7 cellular contexts compared by ENCODE assay signal in genomic region chr9:111676116-111676515, GRCh38.
"Had no signal": no experiment of that assay in that cellular context is flagged by ENCODE, and none has a peak within 500 bp of the region (broad histone marks: within the 10 kb centered on the region; RNA-seq: fewer than 3 reads in every experiment).

No MANE protein-coding gene starts in this region.

- H3K9ac ChIP-seq: KMS-11 had no signal

- H3K27ac ChIP-seq: HL-60, KMS-11 had no signal

- DNase-seq: Karpas-422, Kasumi-1, KBM-7, KG1 had no signal

- FAIRE-seq: HTR-8/SVneo had no signal

- H3K4me2 ChIP-seq: KMS-11 had no signal
